ENCODE assay signal across 1 cellular context in the genomic region with DNA sequence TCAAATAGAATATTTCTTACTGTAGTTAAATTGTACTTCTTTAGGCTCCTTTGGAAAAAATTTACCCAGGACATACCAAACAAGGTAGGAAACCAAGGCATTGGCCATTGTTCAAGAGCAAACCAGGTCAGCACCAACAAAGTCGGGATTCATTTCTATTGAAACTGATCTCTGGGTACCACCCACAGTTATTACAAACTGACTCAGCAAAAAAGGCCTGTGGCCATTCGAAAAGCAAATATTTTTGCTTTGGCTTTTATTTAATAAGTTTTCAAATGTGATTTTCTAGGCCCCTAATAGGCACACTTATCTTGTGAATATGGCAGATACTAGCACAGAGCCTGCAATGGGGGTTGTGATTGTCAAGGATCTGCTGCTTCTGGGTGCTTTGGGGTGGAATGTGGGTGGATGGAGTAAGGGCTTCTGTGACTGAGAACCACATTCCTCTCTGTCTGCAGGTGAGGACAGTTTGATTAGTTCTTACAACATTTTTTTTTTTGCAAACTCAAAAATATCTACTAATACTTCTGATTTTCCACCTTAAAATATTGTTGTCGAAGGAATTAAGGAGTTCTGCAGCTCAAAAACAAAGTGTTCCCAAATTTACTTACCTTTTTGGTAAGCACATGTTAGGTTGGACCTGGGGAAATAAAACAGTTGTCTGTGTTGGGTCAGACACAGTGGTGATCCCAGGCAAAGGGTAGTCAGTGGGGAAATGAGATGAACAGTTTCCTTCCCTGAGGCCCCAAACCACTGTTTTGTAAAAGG.
TF ChIP-seq lines count a peak whose summit lies in the region.

No MANE protein-coding gene starts in this region.

TF ChIP-seq in H1, 55 proteins besides CTCF, POLR2A, EP300 and RAD21:
- no peak for TF ChIP-seq BCL11A (IDR thresholded peaks at IDR 0.05; ENCODE audit: low read depth in 2 of 2, low read length in 2 of 2)
- TF ChIP-seq TEAD4 (IDR thresholded peaks at IDR 0.05; ENCODE audit: low read depth, low read length) = peak; percentile 34; the same call in 1 of the 2 replicates
- peak; percentile 35; the same call in 1 of the 2 replicates for TF ChIP-seq BACH1 (IDR thresholded peaks at IDR 0.05; ENCODE audit: low read length)
- no peak for TF ChIP-seq GABPA (IDR thresholded peaks at IDR 0.05; ENCODE audit: borderline replicate concordance, insufficient read depth, low read length)
- TF ChIP-seq MAFK (IDR thresholded peaks at IDR 0.05; ENCODE audit: low read depth, low read length) = peak; percentile 75
TF ChIP-seq in H1: peak in this region for 3.
